In genomic region chr12:122072031-122072970, GRCh38 we compare ENCODE assay signal across 9 cellular contexts. TPM values are rescaled to one million over a fixed set of nuclear protein-coding genes. Genes with fewer than 3 reads are reported as not detected.
DNase-seq lines count a peak whose midpoint lies in the region; ATAC-seq and TF ChIP-seq lines count a peak whose summit lies in the region.
"Had no signal": no experiment of that assay in that cellular context is flagged by ENCODE, and none has a peak within 500 bp of the region (broad histone marks: within the 10 kb centered on the region; RNA-seq: fewer than 3 reads in every experiment).

No MANE protein-coding gene starts in this region.

- ATAC-seq in IMR-90 (ENCODE audit: low read depth) (peak; percentile 78), upper lobe of left lung (ENCODE audit: low FRiP score in 2 of 2) (peak in 1 of 2 donors; percentile 56), HG02571 (IDR thresholded peaks at IDR 0.05; ENCODE audit: unreplicated experiment) (no peak), GM18517 (IDR thresholded peaks at IDR 0.05; ENCODE audit: unreplicated experiment) (no peak)
- ATAC-seq in stimulated activated effector memory CD8-positive, alpha-beta T cell treated with anti-CD3 and anti-CD28 coated beads, Interleukin-12 subunit alpha, Interleukin-12 subunit beta, amount 100 ng/mL, for 72 hours = no peak

- H3K79me1 ChIP-seq in IMR-90 (ENCODE audit: low read depth in 1 of 2, low read length in 2 of 2) = no peaks in the 10 kb centered on the region

- H3K4me3 Mint-ChIP-seq in stimulated activated effector memory CD8-positive, alpha-beta T cell treated with anti-CD3 and anti-CD28 coated beads, Interleukin-12 subunit alpha, Interleukin-12 subunit beta, amount 100 ng/mL, for 72 hours = no peak overlapping the region
- H3K4me3 Mint-ChIP-seq: activated naive CD4-positive, alpha-beta T cell treated with anti-CD3 and anti-CD28 coated beads, Interleukin-2, amount 50 U/mL, for 24 hours had no signal

- POLR2A ChIA-PET in IMR-90 (lab: Charles Lee; ENCODE audit: unreplicated experiment) = no interaction called here

- H2AK5ac ChIP-seq in IMR-90 (ENCODE audit: low read depth, low read length) = no peak overlapping the region

- intact Hi-C loops in IMR-90 (cut with micrococcal nuclease) = no loop called here

- H3K56ac ChIP-seq in IMR-90 (ENCODE audit: extremely low read depth, insufficient read depth, low read length) = no peak overlapping the region

- H3K27me3 ChIP-seq in IMR-90 (ENCODE audit: control insufficient read depth, insufficient read depth, low read length) = peaks cover 4% of the 10 kb centered on the region; the same call in 1 of the 2 replicates
- H3K27me3 ChIP-seq in upper lobe of left lung = no peaks in the 10 kb centered on the region

- peak overlapping the region; percentile 35; the same call in 1 of the 3 replicates for H2BK15ac ChIP-seq in IMR-90 (ENCODE audit: low read depth, low read length)

- peak; percentile 25; the same call in 1 of the 2 replicates for TF ChIP-seq CTCF in IMR-90 (conservative IDR thresholded peaks at IDR 0.05; ENCODE audit: low read depth, low read length)
- peak in 1 of 6 experiments; percentile 35 for TF ChIP-seq CTCF in upper lobe of left lung (IDR thresholded peaks at IDR 0.05)

- H3K18ac ChIP-seq in IMR-90 (ENCODE audit: low read depth, low read length) = peak overlapping the region; percentile 2; the same call in 1 of the 2 replicates

- H3K4me1 Mint-ChIP-seq in stimulated activated effector memory CD8-positive, alpha-beta T cell treated with anti-CD3 and anti-CD28 coated beads, Interleukin-12 subunit alpha, Interleukin-12 subunit beta, amount 100 ng/mL, for 72 hours = peaks cover 16% of the 10 kb centered on the region

- H3K14ac ChIP-seq in IMR-90 (replicated peaks; ENCODE audit: low read depth, low read length) = no peak overlapping the region

- peak overlapping the region; percentile 48 for H3K4me2 ChIP-seq in IMR-90 (ENCODE audit: low read depth, low read length)

- no peak overlapping the region for H4K5ac ChIP-seq in IMR-90 (ENCODE audit: low read depth, low read length)

- WGBS in IMR-90 (ENCODE audit: extremely low coverage in 2 of 2, insufficient read length in 1 of 2), 2 experiments = 85% methylated on average over 5 of the region's 11 CpGs; no CpG with 5 or more reads in 1 of the 2 experiments
- 52 to 59% methylated on average over 11 of the region's 11 CpGs for WGBS in upper lobe of left lung, 2 donors

- no peak overlapping the region for H3K9ac ChIP-seq in IMR-90 (ENCODE audit: low read depth, low read length)

- TF ChIP-seq POLR2A in IMR-90 (IDR thresholded peaks at IDR 0.05; ENCODE audit: low read depth, low read length) (no peak), upper lobe of left lung (IDR thresholded peaks at IDR 0.05) (no peak)

- BruUV-seq in IMR-90 (replicated peaks; lab: Mats Ljungman, UMichigan) = TSS peak; percentile 16

- no peak overlapping the region for H2AK9ac ChIP-seq in IMR-90 (replicated peaks; ENCODE audit: low read depth, low read length, poor library complexity)

- peak overlapping the region; percentile 7; the same call in 1 of the 2 replicates for H3K4ac ChIP-seq in IMR-90 (ENCODE audit: low read depth, low read length)

- no peaks in the 10 kb centered on the region for H3K9me1 ChIP-seq in IMR-90 (ENCODE audit: insufficient read depth, low read length)

- H4K20me1 ChIP-seq in IMR-90 (ENCODE audit: insufficient read depth, low read length) = no peaks in the 10 kb centered on the region; the same call in 1 of the 2 replicates

- TF ChIP-seq RAD21 in IMR-90 (IDR thresholded peaks at IDR 0.05; ENCODE audit: low read length) = no peak

- CTCF ChIA-PET in IMR-90 (lab: Yijun Ruan, JAX) = interaction anchor here (0.9 to 1.2 kb wide), 3 partner anchors 9 to 51 kb away, joined by 3 read pairs; no protein-coding TSS in a partner anchor

- H3K9me3 ChIP-seq in IMR-90 (ENCODE audit: control insufficient read depth, insufficient read depth, low read length) = no peaks in the 10 kb centered on the region
- H3K9me3 ChIP-seq in upper lobe of left lung = no peaks in the 10 kb centered on the region

- no peak overlapping the region for H2BK20ac ChIP-seq in IMR-90 (ENCODE audit: low read depth, low read length)

- peak overlapping the region; percentile 28; the same call in 1 of the 2 replicates for H4K91ac ChIP-seq in IMR-90 (ENCODE audit: insufficient read depth, low read depth, low read length)

- H3K36me3 Mint-ChIP-seq in stimulated activated effector memory CD8-positive, alpha-beta T cell treated with anti-CD3 and anti-CD28 coated beads, Interleukin-12 subunit alpha, Interleukin-12 subunit beta, amount 100 ng/mL, for 72 hours = no peaks in the 10 kb centered on the region
- H3K36me3 Mint-ChIP-seq: activated naive CD4-positive, alpha-beta T cell treated with anti-CD3 and anti-CD28 coated beads, Interleukin-2, amount 50 U/mL, for 24 hours had no signal

- no peak overlapping the region for H2BK5ac ChIP-seq in IMR-90 (ENCODE audit: low read depth, low read length, poor library complexity, severe bottlenecking)

- DNase-seq in IMR-90 (peak; percentile 95), astrocyte of the hippocampus (ENCODE audit: low read depth, low spot score) (peak; percentile 94), kidney tubule cell (ENCODE audit: low spot score) (peak; percentile 89), upper lobe of left lung (no peak)
- DNase-seq in stimulated activated effector memory CD8-positive, alpha-beta T cell treated with anti-CD3 and anti-CD28 coated beads, Interleukin-12 subunit alpha, Interleukin-12 subunit beta, amount 100 ng/mL, for 72 hours (ENCODE audit: low spot score in 2 of 2) = no peak

- TF ChIP-seq EP300 in upper lobe of left lung (IDR thresholded peaks at IDR 0.05) = no peak

- H4K8ac ChIP-seq in IMR-90 (ENCODE audit: low read depth in 2 of 2, low read length in 2 of 2) = peak overlapping the region in 1 of 2 experiments; percentile 1; a peak in 1 of 4 replicates

- H3K36me3 ChIP-seq in IMR-90 (ENCODE audit: control insufficient read depth, insufficient read depth, low read length) (no peaks in the 10 kb centered on the region), upper lobe of left lung (no peaks in the 10 kb centered on the region)

- peak overlapping the region; percentile 7; the same call in 1 of the 2 replicates for H2BK120ac ChIP-seq in IMR-90 (ENCODE audit: low read depth, low read length)

- H3K27ac ChIP-seq in IMR-90 (ENCODE audit: insufficient read depth, low read length) (peak overlapping the region; percentile 4; the same call in 1 of the 2 replicates), upper lobe of left lung (peak overlapping the region in 3 of 4 donors; percentile 1 to 66 (median 7))
- H3K27ac ChIP-seq: HL-60 had no signal

- no peak overlapping the region for H3K23ac ChIP-seq in IMR-90 (ENCODE audit: low read depth, low read length)

- H3K27ac Mint-ChIP-seq in stimulated activated effector memory CD8-positive, alpha-beta T cell treated with anti-CD3 and anti-CD28 coated beads, Interleukin-12 subunit alpha, Interleukin-12 subunit beta, amount 100 ng/mL, for 72 hours = no peak overlapping the region
- H3K27ac Mint-ChIP-seq: activated naive CD4-positive, alpha-beta T cell treated with anti-CD3 and anti-CD28 coated beads, Interleukin-2, amount 50 U/mL, for 24 hours had no signal

- in situ Hi-C loops in IMR-90 (cut with MboI; ENCODE audit: low sequenced_read_pairs) = no loop called here

- H3K4me3 ChIP-seq in IMR-90 (ENCODE audit: insufficient read depth, low read depth, low read length) (no peak overlapping the region), upper lobe of left lung (no peak overlapping the region)

- H3K4me1 ChIP-seq in IMR-90 (ENCODE audit: control insufficient read depth, insufficient read depth, low read length) = peaks cover 9% of the 10 kb centered on the region
- peaks cover 10 to 22% (median 16%) of the 10 kb centered on the region in 4 donors for H3K4me1 ChIP-seq in upper lobe of left lung

- dilution Hi-C loops in IMR-90 (cut with HindIII; ENCODE audit: low sequenced_read_pairs, unreplicated experiment) = no loop called here

- H3K9me3 Mint-ChIP-seq in stimulated activated effector memory CD8-positive, alpha-beta T cell treated with anti-CD3 and anti-CD28 coated beads, Interleukin-12 subunit alpha, Interleukin-12 subunit beta, amount 100 ng/mL, for 72 hours = no peaks in the 10 kb centered on the region
- H3K9me3 Mint-ChIP-seq: activated naive CD4-positive, alpha-beta T cell treated with anti-CD3 and anti-CD28 coated beads, Interleukin-2, amount 50 U/mL, for 24 hours had no signal

- H2AFZ ChIP-seq in IMR-90 (replicated peaks; ENCODE audit: low read length, poor library complexity) = no peak overlapping the region

TF ChIP-seq in IMR-90, 13 proteins besides CTCF, POLR2A, EP300 and RAD21:
- TF ChIP-seq SMC3 (IDR thresholded peaks at IDR 0.05; ENCODE audit: low read depth, low read length) (peak; percentile 7; the same call in 1 of the 2 replicates), BHLHE40 (IDR thresholded peaks at IDR 0.05; ENCODE audit: low read depth, low read length) (peak; percentile 22; the same call in 1 of the 2 replicates), MAZ (IDR thresholded peaks at IDR 0.05; ENCODE audit: borderline replicate concordance, low read depth, low read length) (no peak), RCOR1 (IDR thresholded peaks at IDR 0.05; ENCODE audit: insufficient replicate concordance, low read length) (no peak), MAFK (IDR thresholded peaks at IDR 0.05; ENCODE audit: low read depth, low read length) (no peak), FOS (IDR thresholded peaks at IDR 0.05; ENCODE audit: low read depth, low read length) (peak; percentile 39; the same call in 1 of the 2 replicates), MXI1 (IDR thresholded peaks at IDR 0.05; ENCODE audit: borderline replicate concordance, low read depth, low read length) (peak; percentile 89)
TF ChIP-seq in IMR-90: peak in this region for 4.

RNA-seq across cellular contexts. Expression of gene MLXIP, which starts 6.3 kb away (rescaled TPM):
- total RNA-seq in IMR-90 (2012; rRNA removed) (2.7 and 3.1 TPM in 2 replicates), upper lobe of left lung (100 to 1,000 TPM in 1 of 6 donors, 10 to 100 TPM in 5; 30.4 to 167 (median 55.0) TPM)
- 9.5 and 10.8 TPM in 2 replicates for polyA plus RNA-seq in IMR-90 (2012; rRNA removed)
- polyA plus RNA-seq in IMR-90 (2012; cell fraction: cytosol; rRNA removed) = 5.9 and 8.8 TPM in 2 replicates
- 29.1 and 35.2 TPM in 2 replicates for polyA plus RNA-seq in IMR-90 (2012; cell fraction: nucleus; rRNA removed; ENCODE audit: low replicate concordance)

RNA-seq across cellular contexts. Expression of gene BCL7A, which starts 50.6 kb away (rescaled TPM):
- total RNA-seq in IMR-90 (2012; rRNA removed) = 5.6 and 6.1 TPM in 2 replicates
- 7.9 and 8.6 TPM in 2 replicates for polyA plus RNA-seq in IMR-90 (2012; rRNA removed)
- polyA plus RNA-seq in IMR-90 (2012; cell fraction: cytosol; rRNA removed) = 6.7 and 7.3 TPM in 2 replicates
- 6.3 and 6.4 TPM in 2 replicates for polyA plus RNA-seq in IMR-90 (2012; cell fraction: nucleus; rRNA removed; ENCODE audit: low replicate concordance)
- total RNA-seq in upper lobe of left lung = 10 to 100 TPM in 4 of 6 donors, 1 to 10 TPM in 2; 4.9 to 14.6 (median 12.7) TPM

Comparison
In these comparisons a context has a peak if more than half of its experiments do, and no peak if none do; other contexts are left out.
1. DNase-seq: peak in IMR-90 (single experiment), astrocyte of the hippocampus (single experiment) and kidney tubule cell (single experiment); none in upper lobe of left lung (0 of 2) and stimulated activated effector memory CD8-positive, alpha-beta T cell treated with anti-CD3 and anti-CD28 coated beads, Interleukin-12 subunit alpha, Interleukin-12 subunit beta, amount 100 ng/mL, for 72 hours (0 of 2).